In the genomic region with DNA sequence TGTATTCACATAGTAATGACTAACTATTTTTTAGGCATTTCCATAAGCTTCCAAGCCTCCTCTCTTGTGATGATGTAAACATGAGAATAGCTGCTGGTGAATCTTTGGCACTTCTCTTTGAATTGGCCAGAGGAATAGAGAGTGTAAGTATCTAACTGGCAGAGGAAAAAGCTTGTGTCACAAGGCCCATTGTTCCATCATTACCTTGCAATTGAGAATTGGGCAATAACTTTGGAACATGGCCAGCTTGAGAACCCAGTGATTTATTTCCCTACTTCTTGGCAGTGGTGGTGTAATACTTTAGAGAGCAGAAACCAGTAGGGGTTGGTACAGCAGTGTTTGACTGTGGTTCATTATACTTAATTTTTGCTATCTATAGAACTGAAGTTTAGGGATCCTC, we compare ENCODE assay signal across 1 cellular context.
TF ChIP-seq lines count a peak whose summit lies in the region.

No MANE protein-coding gene starts in this region.

TF ChIP-seq in HepG2, 621 proteins besides CTCF, POLR2A, EP300 and RAD21 (continued from another document):
- peak; percentile 60; the same call in 1 of the 2 replicates for TF ChIP-seq ZNF12 (CRISPR knock-in tag; IDR thresholded peaks at IDR 0.05)
- peak; percentile 39; the same call in 1 of the 2 replicates for TF ChIP-seq GATAD2A (CRISPR knock-in tag; IDR thresholded peaks at IDR 0.05)
- TF ChIP-seq AHR (CRISPR knock-in tag; IDR thresholded peaks at IDR 0.05), result no peak
- no peak for TF ChIP-seq ZNF180 (CRISPR knock-in tag; IDR thresholded peaks at IDR 0.05; ENCODE audit: borderline replicate concordance, low read depth)
- TF ChIP-seq CEBPG (CRISPR knock-in tag; IDR thresholded peaks at IDR 0.05), result peak; percentile 73
- no peak for TF ChIP-seq SOX13 (IDR thresholded peaks at IDR 0.05)
- peak in 1 of 2 experiments; percentile 65; a peak in 2 of 4 replicates for TF ChIP-seq SOX13 (CRISPR knock-in tag; conservative IDR thresholded peaks at IDR 0.05 in 1 of 2, IDR thresholded peaks at IDR 0.05 in 1 of 2)
